13 cellular contexts compared by ENCODE assay signal in the genomic region with DNA sequence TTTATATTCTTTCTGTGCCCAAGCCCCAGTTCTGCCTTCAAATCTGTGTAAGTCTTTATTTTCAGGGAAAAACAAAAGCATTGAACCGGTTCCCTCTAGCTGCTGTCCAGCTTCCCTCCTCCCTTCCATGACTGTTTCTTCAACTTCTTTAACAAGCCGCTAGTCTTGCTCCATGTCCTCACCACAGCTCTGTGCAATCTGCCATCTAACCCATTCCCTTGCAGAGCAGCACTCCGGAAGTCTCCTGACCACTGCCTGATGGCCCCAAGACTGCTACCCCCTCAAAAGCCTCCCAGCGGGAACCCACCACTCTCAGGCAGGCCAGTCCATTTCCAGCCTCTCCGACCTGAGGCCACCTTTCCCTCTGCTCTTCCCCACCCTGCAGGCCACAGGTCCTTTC. TPM values are rescaled to one million over a fixed set of nuclear protein-coding genes. Genes with fewer than 3 reads are reported as not detected.
DNase-seq lines count a peak whose midpoint lies in the region; ATAC-seq and TF ChIP-seq lines count a peak whose summit lies in the region.
"Had no signal": no experiment of that assay in that cellular context is flagged by ENCODE, and none has a peak within 500 bp of the region (broad histone marks: within the 10 kb centered on the region; RNA-seq: fewer than 3 reads in every experiment).

No MANE protein-coding gene starts in this region.

- H3K4me2 ChIP-seq in osteoblast (ENCODE audit: insufficient read depth, low read length), result no peak overlapping the region

- TF ChIP-seq CTCF in cardiac muscle cell (IDR thresholded peaks at IDR 0.05; ENCODE audit: low read depth, low read length) (no peak), glutamatergic neuron (IDR thresholded peaks at IDR 0.05; ENCODE audit: partially characterized antibody, unreplicated experiment) (no peak), thyroid gland (IDR thresholded peaks at IDR 0.05) (no peak), osteoblast (IDR thresholded peaks at IDR 0.05; ENCODE audit: extremely low read depth, low read depth, low read length) (no peak)

- H3K4me1 ChIP-seq in cardiac muscle cell (ENCODE audit: low read depth), result no peaks in the 10 kb centered on the region
- H3K4me1 ChIP-seq in right cardiac atrium (ENCODE audit: control insufficient read depth, insufficient read depth, low read length), result peaks cover 2% of the 10 kb centered on the region
- peaks cover 6 to 10% of the 10 kb centered on the region in 2 donors for H3K4me1 ChIP-seq in thyroid gland
- peaks cover 4% of the 10 kb centered on the region for H3K4me1 ChIP-seq in osteoblast (ENCODE audit: insufficient read depth, low read length)

- H3K36me3 ChIP-seq in cardiac muscle cell (peaks cover 21% of the 10 kb centered on the region), thyroid gland (peaks cover 31 to 32% of the 10 kb centered on the region in 2 donors), osteoblast (ENCODE audit: insufficient read depth, low read length) (peaks cover 69% of the 10 kb centered on the region)

- intact Hi-C loops in right cardiac atrium (cut with DNase I) (no loop called here), thyroid gland (cut with DNase I) (no loop called here)

- ATAC-seq in right cardiac atrium (no peak), T-helper 17 cell (no peak), GM21619 (IDR thresholded peaks at IDR 0.05; ENCODE audit: unreplicated experiment) (no peak)
- ATAC-seq: activated CD4-positive, CD25-positive, alpha-beta regulatory T cell treated with anti-CD3 and anti-CD28 coated beads, Interleukin-2, amount 50 U/mL, for 24 hours had no signal

- H3K36me3 Mint-ChIP-seq in T-helper 17 cell (ENCODE audit: low read depth), result peaks cover 10% of the 10 kb centered on the region
- H3K36me3 Mint-ChIP-seq in glutamatergic neuron (ENCODE audit: unreplicated experiment), result no peaks in the 10 kb centered on the region

- no peaks in the 10 kb centered on the region for H3K27me3 ChIP-seq in cardiac muscle cell
- no peaks in the 10 kb centered on the region for H3K27me3 ChIP-seq in right cardiac atrium (ENCODE audit: control insufficient read depth, insufficient read depth)
- H3K27me3 ChIP-seq in thyroid gland, result no peaks in the 10 kb centered on the region
- H3K27me3 ChIP-seq in osteoblast (ENCODE audit: insufficient read depth, low read length), result no peaks in the 10 kb centered on the region

- peak overlapping the region; percentile 84 for H3K27ac Mint-ChIP-seq in T-helper 17 cell
- peak overlapping the region; percentile 7 for H3K27ac Mint-ChIP-seq in glutamatergic neuron (ENCODE audit: unreplicated experiment)
- H3K27ac Mint-ChIP-seq: mesothelial cell of epicardium had no signal

- peaks cover 41% of the 10 kb centered on the region for H3K79me2 ChIP-seq in osteoblast (ENCODE audit: insufficient read depth, low read length)

- H3K27ac ChIP-seq in cardiac muscle cell, result peak overlapping the region; percentile 53
- no peak overlapping the region for H3K27ac ChIP-seq in right cardiac atrium (ENCODE audit: low read length)
- H3K27ac ChIP-seq in thyroid gland, result peak overlapping the region in 2 of 3 donors; percentile 34 to 60
- no peak overlapping the region for H3K27ac ChIP-seq in osteoblast (ENCODE audit: low read depth, low read length)

- H3K27me3 Mint-ChIP-seq in T-helper 17 cell, result no peaks in the 10 kb centered on the region
- peaks cover 6% of the 10 kb centered on the region for H3K27me3 Mint-ChIP-seq in glutamatergic neuron (ENCODE audit: unreplicated experiment)

- H3K9me3 ChIP-seq in cardiac muscle cell (ENCODE audit: low read depth), result no peaks in the 10 kb centered on the region
- H3K9me3 ChIP-seq in right cardiac atrium (ENCODE audit: control insufficient read depth, low read length), result no peaks in the 10 kb centered on the region
- H3K9me3 ChIP-seq in T-helper 17 cell (ENCODE audit: control insufficient read depth, low read length, poor library complexity, severe bottlenecking), result no peaks in the 10 kb centered on the region
- H3K9me3 ChIP-seq in thyroid gland, result no peaks in the 10 kb centered on the region
- H3K9me3 ChIP-seq in osteoblast (ENCODE audit: low read depth, low read length), result no peaks in the 10 kb centered on the region

- H3K4me1 Mint-ChIP-seq in T-helper 17 cell (peaks cover 16% of the 10 kb centered on the region), glutamatergic neuron (ENCODE audit: low read depth, unreplicated experiment) (no peaks in the 10 kb centered on the region)
- H3K4me1 Mint-ChIP-seq: mesothelial cell of epicardium had no signal

- no peak overlapping the region for H2AFZ ChIP-seq in osteoblast (ENCODE audit: low read length)

- H3K4me3 ChIP-seq in cardiac muscle cell (no peak overlapping the region), right cardiac atrium (ENCODE audit: low read length) (no peak overlapping the region), thyroid gland (replicated peaks in 1 of 3) (no peak overlapping the region), osteoblast (ENCODE audit: insufficient read depth, low read length) (no peak overlapping the region)

- TF ChIP-seq POLR2A in thyroid gland (IDR thresholded peaks at IDR 0.05), result no peak

- H4K20me1 ChIP-seq in osteoblast (ENCODE audit: insufficient read depth, low read length), result peaks cover 55% of the 10 kb centered on the region

- H3K9me3 Mint-ChIP-seq in glutamatergic neuron (ENCODE audit: unreplicated experiment), result no peaks in the 10 kb centered on the region
- H3K9me3 Mint-ChIP-seq: mesothelial cell of epicardium had no signal

- H3K4me3 Mint-ChIP-seq in T-helper 17 cell, result peak overlapping the region; percentile 72
- no peak overlapping the region for H3K4me3 Mint-ChIP-seq in glutamatergic neuron (ENCODE audit: unreplicated experiment)
- H3K4me3 Mint-ChIP-seq: mesothelial cell of epicardium had no signal

- 79% methylated on average over 5 of the region's 5 CpGs for WGBS in right cardiac atrium
- 71 to 80% methylated on average over 5 of the region's 5 CpGs for WGBS in thyroid gland, 2 donors

- DNase-seq in cardiac muscle cell (ENCODE audit: low read depth in 1 of 2, low spot score in 1 of 2) (no peak), right cardiac atrium (no peak), T-helper 17 cell (no peak), glutamatergic neuron (no peak), thyroid gland (no peak), osteoblast (ENCODE audit: insufficient read length, low spot score, missing footprints) (no peak), glomerular visceral epithelial cell (ENCODE audit: extremely low spot score) (no peak)
- DNase-seq: activated T-cell treated with anti-CD3 and anti-CD28 coated beads for 4 hours, NCI-H1417 treated with DMSO at 0.1 percent for 48 hours, T-helper 1 cell had no signal

RNA-seq across cellular contexts. Expression of a gene that starts 16.9 kb away (rescaled TPM):
- 42.8 and 48.3 TPM in 2 replicates for total RNA-seq in cardiac muscle cell
- 45.2 and 54.8 TPM in 2 replicates for polyA plus RNA-seq in cardiac muscle cell
- 10 to 100 TPM; 18.5 to 22.0 (median 21.2) TPM for total RNA-seq in right cardiac atrium
- polyA plus RNA-seq in right cardiac atrium, result 13.8 TPM
- 10 to 100 TPM; 32.5 to 40.1 TPM for total RNA-seq in T-helper 17 cell
- 34.2 TPM for total RNA-seq in glutamatergic neuron (ENCODE audit: unreplicated experiment)
- 10 to 100 TPM; 23.4 to 53.6 (median 41.7) TPM for total RNA-seq in thyroid gland
- 28.6 and 30.1 TPM in 2 replicates for total RNA-seq in osteoblast

RNA-seq across cellular contexts. Expression of a gene that starts 17.0 kb away (rescaled TPM):
- 743 and 833 TPM in 2 replicates for total RNA-seq in cardiac muscle cell
- 856 and 1,231 TPM in 2 replicates for polyA plus RNA-seq in cardiac muscle cell
- 1,000 to 10,000 TPM; 1,306 to 1,768 (median 1,579) TPM for total RNA-seq in right cardiac atrium
- 4,150 TPM for polyA plus RNA-seq in right cardiac atrium
- 100 to 1,000 TPM; 526 to 533 TPM for total RNA-seq in T-helper 17 cell
- 544 TPM for total RNA-seq in glutamatergic neuron (ENCODE audit: unreplicated experiment)
- 100 to 1,000 TPM; 516 to 726 (median 632) TPM for total RNA-seq in thyroid gland
- 277 and 297 TPM in 2 replicates for total RNA-seq in osteoblast

RNA-seq across cellular contexts. Expression of a gene that starts 31.6 kb away (rescaled TPM):
- total RNA-seq in cardiac muscle cell (30.9 and 49.7 TPM in 2 replicates), right cardiac atrium (1 to 10 TPM; 1.1 to 2.1 (median 1.4) TPM), T-helper 17 cell (1 to 10 TPM; 4.6 to 7.2 TPM), glutamatergic neuron (ENCODE audit: unreplicated experiment) (2.6 TPM), thyroid gland (1 to 10 TPM in 3 of 4 donors, not detected in 1; 5.1 to 8.4 (median 6.3) TPM), osteoblast (0.59 and 0.72 TPM in 2 replicates)
- polyA plus RNA-seq in cardiac muscle cell (37.9 and 46.8 TPM in 2 replicates), right cardiac atrium (1.8 TPM)

Comparison
In these comparisons a context has a peak if more than half of its experiments do, and no peak if none do; other contexts are left out.
1. H3K27ac ChIP-seq: peak in cardiac muscle cell (single experiment) and thyroid gland (2 of 3); none in right cardiac atrium (single experiment) and osteoblast (single experiment).